ENCODE assay signal across 23 cellular contexts in the genomic region with DNA sequence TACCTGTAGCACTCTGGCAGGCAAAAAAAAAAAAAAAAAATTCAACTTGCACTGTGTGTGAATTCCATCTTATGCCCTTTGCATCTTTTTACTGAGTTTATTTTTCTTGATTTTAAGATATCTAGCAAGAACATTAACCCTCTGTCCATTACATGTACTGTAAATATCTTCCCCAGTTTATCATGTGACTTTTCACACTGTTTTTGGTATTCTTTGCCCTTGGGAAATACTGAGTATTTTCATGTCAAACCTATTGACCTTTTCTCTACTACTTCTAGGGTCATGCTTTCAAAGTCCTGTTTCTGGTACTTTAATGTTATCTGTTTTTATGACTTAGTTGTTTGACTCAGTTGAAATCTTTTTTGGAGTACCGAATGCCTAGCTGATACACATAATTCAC. TPM values are rescaled to one million over a fixed set of nuclear protein-coding genes. Genes with fewer than 3 reads are reported as not detected.
"Had no signal": no experiment of that assay in that cellular context is flagged by ENCODE, and none has a peak within 500 bp of the region (broad histone marks: within the 10 kb centered on the region; RNA-seq: fewer than 3 reads in every experiment).

No MANE protein-coding gene starts in this region.

- H3K4me3 ChIP-seq: body of pancreas, esophagus muscularis mucosa, gastrocnemius medialis, right lobe of liver, thoracic aorta, vagina had no signal

- H3K9me3 Mint-ChIP-seq: activated T-helper 17 cell treated with anti-CD3 and anti-CD28 coated beads, Interleukin-2, amount 50 U/mL, for 72 hours; type B pancreatic cell had no signal

- ATAC-seq: activated T-helper 17 cell treated with anti-CD3 and anti-CD28 coated beads, Interleukin-2, amount 50 U/mL, for 72 hours; body of pancreas; gastrocnemius medialis; right lobe of liver; stimulated activated naive B cell treated with anti-CD40 and anti-IgM and Interleukin-4, amounts not matched to agents 10 μg/mL and 1 μg/mL and 100 μg/mL, for 72 hours had no signal

- DNase-seq: activated CD4-positive, CD25-positive, alpha-beta regulatory T cell treated with anti-CD3 and anti-CD28 coated beads, Interleukin-2, amount 50 U/mL, for 72 hours; activated CD8-positive, alpha-beta memory T cell treated with anti-CD3 and anti-CD28 coated beads for 24 hours; activated CD8-positive, alpha-beta memory T cell treated with anti-CD3 and anti-CD28 coated beads, Interleukin-2, amount 50 U/mL, for 4 hours; activated T-cell treated with anti-CD3 and anti-CD28 coated beads, Interleukin-2, amount 50 U/mL, for 24 hours; body of pancreas; caudate nucleus; dermis blood vessel endothelial cell; effector CD8-positive, alpha-beta T cell; gastrocnemius medialis; head of caudate nucleus; hypothalamus; left ventricle myocardium superior; mammary epithelial cell; nephron progenitor cell; right lobe of liver; stimulated activated CD4-positive, alpha-beta T cell treated with anti-CD3 and anti-CD28 coated beads, Interleukin-2, amount 100 ng/mL, for 48 hours; stimulated activated CD8-positive, alpha-beta memory T cell treated with anti-CD3 and anti-CD28 coated beads, Interleukin-4, amount 100 ng/mL, for 48 hours; stimulated activated naive B cell treated with anti-CD40 and anti-IgM and Interleukin-4, amounts not matched to agents 10 μg/mL and 1 μg/mL and 100 μg/mL, for 72 hours had no signal

- H3K4me3 Mint-ChIP-seq: activated T-cell treated with anti-CD3 and anti-CD28 coated beads, Interleukin-2, amount 50 U/mL, for 24 hours; activated T-helper 17 cell treated with anti-CD3 and anti-CD28 coated beads, Interleukin-2, amount 50 U/mL, for 72 hours; nephron progenitor cell; stimulated activated naive B cell treated with anti-CD40 and anti-IgM and Interleukin-4, amounts not matched to agents 10 μg/mL and 1 μg/mL and 100 μg/mL, for 72 hours; type B pancreatic cell had no signal

- H3K27me3 Mint-ChIP-seq: activated T-cell treated with anti-CD3 and anti-CD28 coated beads, Interleukin-2, amount 50 U/mL, for 24 hours; activated T-helper 17 cell treated with anti-CD3 and anti-CD28 coated beads, Interleukin-2, amount 50 U/mL, for 72 hours; stimulated activated naive B cell treated with anti-CD40 and anti-IgM and Interleukin-4, amounts not matched to agents 10 μg/mL and 1 μg/mL and 100 μg/mL, for 72 hours; type B pancreatic cell had no signal

- H3K27me3 ChIP-seq: body of pancreas, esophagus muscularis mucosa, gastrocnemius medialis, right lobe of liver, vagina had no signal

- H3K36me3 ChIP-seq: gastrocnemius medialis, right lobe of liver had no signal

- H3K9me3 ChIP-seq: body of pancreas, gastrocnemius medialis, right lobe of liver, thoracic aorta, vagina had no signal

- H3K27ac ChIP-seq: body of pancreas, esophagus muscularis mucosa, gastrocnemius medialis, right lobe of liver, thoracic aorta, vagina had no signal

- H3K27ac Mint-ChIP-seq: activated T-cell treated with anti-CD3 and anti-CD28 coated beads, Interleukin-2, amount 50 U/mL, for 24 hours; activated T-helper 17 cell treated with anti-CD3 and anti-CD28 coated beads, Interleukin-2, amount 50 U/mL, for 72 hours; stimulated activated naive B cell treated with anti-CD40 and anti-IgM and Interleukin-4, amounts not matched to agents 10 μg/mL and 1 μg/mL and 100 μg/mL, for 72 hours; type B pancreatic cell had no signal

- H3K4me1 ChIP-seq: body of pancreas, right lobe of liver had no signal

RNA-seq across cellular contexts. Expression of a gene that starts 0.8 kb away (rescaled TPM):
- total RNA-seq: left ventricle myocardium superior had no signal
